In genomic region chr3:39781025-39781424, GRCh38 we compare ENCODE assay signal across 7 cellular contexts.
"Had no signal": no experiment of that assay in that cellular context is flagged by ENCODE, and none has a peak within 500 bp of the region (broad histone marks: within the 10 kb centered on the region; RNA-seq: fewer than 3 reads in every experiment).

No MANE protein-coding gene starts in this region.

- FAIRE-seq: H1, H54, HTR-8/SVneo had no signal

- H3K4me3 ChIP-seq: GM23338 had no signal

- DNase-seq: H9, HCEC 1CT, KBM-7 had no signal

- H2AFZ ChIP-seq: GM23338 had no signal

- ATAC-seq: GM23338 had no signal

- H3K4me2 ChIP-seq: GM23338 had no signal
